In genomic region chr15:70569139-70569717, GRCh38 we compare ENCODE assay signal across 8 cellular contexts.
DNase-seq lines count a peak whose midpoint lies in the region; TF ChIP-seq lines count a peak whose summit lies in the region.

No MANE protein-coding gene starts in this region.

- peaks cover 15% of the 10 kb centered on the region for H3K9me3 Mint-ChIP-seq in neural progenitor cell
- H3K9me3 Mint-ChIP-seq in activated CD4-positive, alpha-beta memory T cell treated with anti-CD3 and anti-CD28 coated beads, Interleukin-2, amount 10 ng/mL, durations not matched to agents 7 days and 5 days = no peaks in the 10 kb centered on the region

- no peaks in the 10 kb centered on the region for H3K9me3 ChIP-seq in OCI-LY3 (ENCODE audit: insufficient read depth, low read length)
- no peaks in the 10 kb centered on the region for H3K9me3 ChIP-seq in neural progenitor cell (ENCODE audit: low read depth)

- DNase-seq in GM13976 (ENCODE audit: low spot score) (no peak), epithelial cell of esophagus (ENCODE audit: low read depth) (peak; percentile 26), neural progenitor cell (ENCODE audit: low spot score) (peak; percentile 72), GDM1 (lab: John Stamatoyannopoulos, UW) (no peak), NCI-H2196 treated with DMSO at 0.1 percent for 48 hours (lab: John Stamatoyannopoulos, UW; ENCODE audit: unreplicated experiment) (no peak)
- DNase-seq in stimulated activated CD4-positive, alpha-beta T cell treated with anti-CD3 and anti-CD28 coated beads, Interleukin-4, amount 100 ng/mL, for 1 hour = no peak
- DNase-seq in activated CD4-positive, alpha-beta memory T cell treated with anti-CD3 and anti-CD28 coated beads, Interleukin-2, amount 10 ng/mL, durations not matched to agents 7 days and 5 days = no peak

- in situ Hi-C loops in GM13976 (cut with MboI; ENCODE audit: low sequenced_read_pairs, unreplicated experiment) = no loop called here

- H4K20me1 ChIP-seq in OCI-LY3 (ENCODE audit: insufficient read depth, low read length) = no peaks in the 10 kb centered on the region
- H4K20me1 ChIP-seq in neural progenitor cell (ENCODE audit: low read depth) = no peaks in the 10 kb centered on the region

- no peaks in the 10 kb centered on the region for H3K79me2 ChIP-seq in OCI-LY3 (ENCODE audit: low read length)
- H3K79me2 ChIP-seq in neural progenitor cell (ENCODE audit: low read depth) = no peaks in the 10 kb centered on the region

- peaks cover 20% of the 10 kb centered on the region for H3K4me1 Mint-ChIP-seq in neural progenitor cell
- peaks cover 3% of the 10 kb centered on the region for H3K4me1 Mint-ChIP-seq in activated CD4-positive, alpha-beta memory T cell treated with anti-CD3 and anti-CD28 coated beads, Interleukin-2, amount 10 ng/mL, durations not matched to agents 7 days and 5 days

- no peak overlapping the region for H2AFZ ChIP-seq in OCI-LY3 (ENCODE audit: low read depth, low read length)
- H2AFZ ChIP-seq in neural progenitor cell (replicated peaks) = peak overlapping the region; percentile 46

- POLR2A ChIA-PET in activated CD4-positive, alpha-beta memory T cell treated with anti-CD3 and anti-CD28 coated beads, Interleukin-2, amount 10 ng/mL, durations not matched to agents 7 days and 5 days (lab: Charles Lee) = interaction anchor here (0.6 kb wide), 1 partner anchor 10 kb away, joined by 3 read pairs; no protein-coding TSS in a partner anchor

- TF ChIP-seq CTCF in GM13976 (IDR thresholded peaks at IDR 0.05; ENCODE audit: borderline replicate concordance, control extremely low read depth, extremely low read depth, insufficient read depth, missing control alignments) (peak; percentile 23), OCI-LY3 (IDR thresholded peaks at IDR 0.05; ENCODE audit: low read depth, low read length) (peak; percentile 66), epithelial cell of esophagus (IDR thresholded peaks at IDR 0.05; ENCODE audit: insufficient read depth, low read depth, low read length, missing control alignments) (peak; percentile 21), neural progenitor cell (IDR thresholded peaks at IDR 0.05) (peak; percentile 69)

- H3F3A ChIP-seq in neural progenitor cell (ENCODE audit: low read depth) = peaks cover 2% of the 10 kb centered on the region

- peaks cover 15% of the 10 kb centered on the region; the same call in 1 of the 2 replicates for H3K27me3 ChIP-seq in OCI-LY3 (ENCODE audit: low read depth, low read length)
- no peaks in the 10 kb centered on the region for H3K27me3 ChIP-seq in neural progenitor cell

- H3K4me3 ChIP-seq in OCI-LY3 (ENCODE audit: low read length) (no peak overlapping the region), epithelial cell of esophagus (ENCODE audit: low read length) (no peak overlapping the region), neural progenitor cell (no peak overlapping the region)

- peaks cover 6% of the 10 kb centered on the region; the same call in 1 of the 2 replicates for H3K4me1 ChIP-seq in OCI-LY3 (ENCODE audit: low read length)
- H3K4me1 ChIP-seq in neural progenitor cell = no peaks in the 10 kb centered on the region

- H3K4me3 Mint-ChIP-seq in neural progenitor cell = no peak overlapping the region
- no peak overlapping the region for H3K4me3 Mint-ChIP-seq in activated CD4-positive, alpha-beta memory T cell treated with anti-CD3 and anti-CD28 coated beads, Interleukin-2, amount 10 ng/mL, durations not matched to agents 7 days and 5 days

- H3K4me2 ChIP-seq in OCI-LY3 (ENCODE audit: low read length) (no peak overlapping the region), neural progenitor cell (no peak overlapping the region)

- H3K27ac ChIP-seq in OCI-LY3 (ENCODE audit: low read length) = no peak overlapping the region
- H3K27ac ChIP-seq in neural progenitor cell = no peak overlapping the region

- CTCF ChIA-PET in activated CD4-positive, alpha-beta memory T cell treated with anti-CD3 and anti-CD28 coated beads, Interleukin-2, amount 10 ng/mL, durations not matched to agents 7 days and 5 days (lab: Charles Lee) = interaction anchor here (1.5 kb wide), 1 partner anchor 153 kb away, joined by 4 read pairs; no protein-coding TSS in a partner anchor

- H3K36me3 Mint-ChIP-seq in neural progenitor cell = peaks cover 3% of the 10 kb centered on the region
- no peaks in the 10 kb centered on the region for H3K36me3 Mint-ChIP-seq in activated CD4-positive, alpha-beta memory T cell treated with anti-CD3 and anti-CD28 coated beads, Interleukin-2, amount 10 ng/mL, durations not matched to agents 7 days and 5 days (ENCODE audit: low read depth)

- peaks cover 16% of the 10 kb centered on the region for H3K27me3 Mint-ChIP-seq in neural progenitor cell (ENCODE audit: insufficient read depth, low read depth)
- peaks cover 5% of the 10 kb centered on the region for H3K27me3 Mint-ChIP-seq in activated CD4-positive, alpha-beta memory T cell treated with anti-CD3 and anti-CD28 coated beads, Interleukin-2, amount 10 ng/mL, durations not matched to agents 7 days and 5 days

- H3K9ac ChIP-seq in OCI-LY3 (ENCODE audit: low read length) (no peak overlapping the region), neural progenitor cell (no peak overlapping the region)

- no peaks in the 10 kb centered on the region for H3K36me3 ChIP-seq in OCI-LY3 (replicated peaks; ENCODE audit: low read depth, low read length)
- no peaks in the 10 kb centered on the region for H3K36me3 ChIP-seq in neural progenitor cell

- no peak overlapping the region for H3K27ac Mint-ChIP-seq in neural progenitor cell
- no peak overlapping the region for H3K27ac Mint-ChIP-seq in activated CD4-positive, alpha-beta memory T cell treated with anti-CD3 and anti-CD28 coated beads, Interleukin-2, amount 10 ng/mL, durations not matched to agents 7 days and 5 days

Comparison
In these comparisons a context has a peak if more than half of its experiments do, and no peak if none do; other contexts are left out.
1. DNase-seq: peak in epithelial cell of esophagus (single experiment) and neural progenitor cell (single experiment); none in GM13976 (single experiment), GDM1 (single experiment), NCI-H2196 treated with DMSO at 0.1 percent for 48 hours (single experiment), stimulated activated CD4-positive, alpha-beta T cell treated with anti-CD3 and anti-CD28 coated beads, Interleukin-4, amount 100 ng/mL, for 1 hour (single experiment) and activated CD4-positive, alpha-beta memory T cell treated with anti-CD3 and anti-CD28 coated beads, Interleukin-2, amount 10 ng/mL, durations not matched to agents 7 days and 5 days (single experiment).
2. Peak in every context shown above with its lines, with median percentiles within 50 percentile points of each other: CTCF ChIP-seq.